ENCODE assay signal across 1 cellular context in the genomic region with DNA sequence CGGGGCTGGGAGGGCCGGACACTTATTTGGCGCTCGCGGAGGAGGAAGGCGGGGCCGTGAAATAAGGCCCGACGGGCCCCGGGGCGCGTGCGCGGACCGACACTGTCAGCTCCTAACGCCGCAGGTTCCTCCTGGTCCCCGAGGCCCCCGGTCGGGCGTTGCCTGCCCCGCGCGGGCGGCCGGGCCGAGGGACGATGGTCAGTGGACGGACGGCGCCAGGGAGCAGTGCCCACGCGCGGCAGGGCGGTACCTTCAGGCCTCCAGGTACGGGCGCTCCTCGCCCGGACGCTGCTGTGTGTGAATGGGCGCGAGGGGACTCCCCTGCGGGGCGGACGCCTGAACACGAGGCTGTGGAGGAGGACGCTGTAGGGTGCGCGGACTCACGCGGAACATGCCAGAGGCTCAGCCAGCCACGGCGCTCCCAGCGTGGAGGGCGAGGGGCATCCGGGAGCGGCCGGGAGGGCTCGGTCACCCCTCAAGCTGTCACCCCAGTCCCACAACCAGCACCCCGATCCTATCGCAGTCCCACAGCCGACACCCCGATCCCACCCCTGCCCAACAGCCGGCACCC.
A peak's percentile ranks its signal among the peaks of the same experiment; 100 is the strongest.
TF ChIP-seq lines count a peak whose summit lies in the region.

No MANE protein-coding gene starts in this region.

TF ChIP-seq in HepG2, 621 proteins besides CTCF, POLR2A, EP300 and RAD21 (continues in another document):
- TF ChIP-seq MEIS2 (CRISPR knock-in tag; IDR thresholded peaks at IDR 0.05) (peak; percentile 85), CBX5 (CRISPR knock-in tag; IDR thresholded peaks at IDR 0.05; ENCODE audit: borderline replicate concordance) (peak; percentile 76; the same call in 1 of the 2 replicates), ZNF207 (IDR thresholded peaks at IDR 0.05; ENCODE audit: borderline replicate concordance) (no peak), IKZF4 (CRISPR knock-in tag; IDR thresholded peaks at IDR 0.05; ENCODE audit: borderline replicate concordance, low read depth, not compliant biosample characterization) (peak; percentile 98), MBNL3 (CRISPR knock-in tag; conservative IDR thresholded peaks at IDR 0.05) (no peak), ETV5 (CRISPR knock-in tag; IDR thresholded peaks at IDR 0.05; ENCODE audit: borderline replicate concordance) (peak; percentile 59), GATAD1 (CRISPR knock-in tag; IDR thresholded peaks at IDR 0.05) (peak; percentile 85), YY1 (IDR thresholded peaks at IDR 0.05; ENCODE audit: insufficient read depth, insufficient replicate concordance, low read depth, low read length) (no peak), IRF9 (CRISPR knock-in tag; IDR thresholded peaks at IDR 0.05; ENCODE audit: borderline replicate concordance) (peak; percentile 99; the same call in 1 of the 2 replicates), GABPA (IDR thresholded peaks at IDR 0.05; ENCODE audit: low read depth, low read length) (0 out of 2 replicates have a peak, but pooled peaks have one; percentile 18), GABPA (CRISPR knock-in tag; IDR thresholded peaks at IDR 0.05; ENCODE audit: low read depth) (0 out of 2 replicates have a peak, but pooled peaks have one; percentile 30), TRAFD1 (CRISPR knock-in tag; IDR thresholded peaks at IDR 0.05; ENCODE audit: borderline replicate concordance) (no peak), ATF6 (CRISPR knock-in tag; conservative IDR thresholded peaks at IDR 0.05) (0 out of 2 replicates have a peak, but pooled peaks have one; percentile 70), PHF8 (CRISPR knock-in tag; IDR thresholded peaks at IDR 0.05) (peak; percentile 88), ZNF318 (CRISPR knock-in tag; IDR thresholded peaks at IDR 0.05) (peak; percentile 96), ELF3 (CRISPR knock-in tag; IDR thresholded peaks at IDR 0.05) (no peak), ZNF180 (CRISPR knock-in tag; IDR thresholded peaks at IDR 0.05; ENCODE audit: borderline replicate concordance, low read depth) (peak; percentile 96; the same call in 1 of the 2 replicates), KLF15 (CRISPR knock-in tag; IDR thresholded peaks at IDR 0.05; ENCODE audit: borderline replicate concordance) (peak; percentile 50; the same call in 1 of the 2 replicates), ZNF768 (CRISPR knock-in tag; IDR thresholded peaks at IDR 0.05) (peak; percentile 88), EHMT2 (IDR thresholded peaks at IDR 0.05; ENCODE audit: borderline replicate concordance, low read depth, low read length) (no peak), SKI (IDR thresholded peaks at IDR 0.05; ENCODE audit: partially characterized antibody) (peak; percentile 75), ZKSCAN5 (CRISPR knock-in tag; IDR thresholded peaks at IDR 0.05) (0 out of 2 replicates have a peak, but pooled peaks have one; percentile 8), ZNF550 (CRISPR knock-in tag; IDR thresholded peaks at IDR 0.05; ENCODE audit: borderline replicate concordance) (peak; percentile 50; the same call in 1 of the 2 replicates), CEBPZ (IDR thresholded peaks at IDR 0.05; ENCODE audit: low read length) (no peak)
- TF ChIP-seq, protein P1, sequence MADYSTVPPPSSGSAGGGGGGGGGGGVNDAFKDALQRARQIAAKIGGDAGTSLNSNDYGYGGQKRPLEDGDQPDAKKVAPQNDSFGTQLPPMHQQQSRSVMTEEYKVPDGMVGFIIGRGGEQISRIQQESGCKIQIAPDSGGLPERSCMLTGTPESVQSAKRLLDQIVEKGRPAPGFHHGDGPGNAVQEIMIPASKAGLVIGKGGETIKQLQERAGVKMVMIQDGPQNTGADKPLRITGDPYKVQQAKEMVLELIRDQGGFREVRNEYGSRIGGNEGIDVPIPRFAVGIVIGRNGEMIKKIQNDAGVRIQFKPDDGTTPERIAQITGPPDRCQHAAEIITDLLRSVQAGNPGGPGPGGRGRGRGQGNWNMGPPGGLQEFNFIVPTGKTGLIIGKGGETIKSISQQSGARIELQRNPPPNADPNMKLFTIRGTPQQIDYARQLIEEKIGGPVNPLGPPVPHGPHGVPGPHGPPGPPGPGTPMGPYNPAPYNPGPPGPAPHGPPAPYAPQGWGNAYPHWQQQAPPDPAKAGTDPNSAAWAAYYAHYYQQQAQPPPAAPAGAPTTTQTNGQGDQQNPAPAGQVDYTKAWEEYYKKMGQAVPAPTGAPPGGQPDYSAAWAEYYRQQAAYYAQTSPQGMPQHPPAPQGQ (CRISPR knock-in tag; IDR thresholded peaks at IDR 0.05; ENCODE audit: borderline replicate concordance) = peak; percentile 6; the same call in 1 of the 2 replicates
- TF ChIP-seq, protein P2, sequence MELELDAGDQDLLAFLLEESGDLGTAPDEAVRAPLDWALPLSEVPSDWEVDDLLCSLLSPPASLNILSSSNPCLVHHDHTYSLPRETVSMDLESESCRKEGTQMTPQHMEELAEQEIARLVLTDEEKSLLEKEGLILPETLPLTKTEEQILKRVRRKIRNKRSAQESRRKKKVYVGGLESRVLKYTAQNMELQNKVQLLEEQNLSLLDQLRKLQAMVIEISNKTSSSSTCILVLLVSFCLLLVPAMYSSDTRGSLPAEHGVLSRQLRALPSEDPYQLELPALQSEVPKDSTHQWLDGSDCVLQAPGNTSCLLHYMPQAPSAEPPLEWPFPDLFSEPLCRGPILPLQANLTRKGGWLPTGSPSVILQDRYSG (CRISPR knock-in tag; IDR thresholded peaks at IDR 0.05) = no peak
- TF ChIP-seq, protein P3, sequence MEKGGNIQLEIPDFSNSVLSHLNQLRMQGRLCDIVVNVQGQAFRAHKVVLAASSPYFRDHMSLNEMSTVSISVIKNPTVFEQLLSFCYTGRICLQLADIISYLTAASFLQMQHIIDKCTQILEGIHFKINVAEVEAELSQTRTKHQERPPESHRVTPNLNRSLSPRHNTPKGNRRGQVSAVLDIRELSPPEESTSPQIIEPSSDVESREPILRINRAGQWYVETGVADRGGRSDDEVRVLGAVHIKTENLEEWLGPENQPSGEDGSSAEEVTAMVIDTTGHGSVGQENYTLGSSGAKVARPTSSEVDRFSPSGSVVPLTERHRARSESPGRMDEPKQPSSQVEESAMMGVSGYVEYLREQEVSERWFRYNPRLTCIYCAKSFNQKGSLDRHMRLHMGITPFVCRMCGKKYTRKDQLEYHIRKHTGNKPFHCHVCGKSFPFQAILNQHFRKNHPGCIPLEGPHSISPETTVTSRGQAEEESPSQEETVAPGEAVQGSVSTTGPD (CRISPR knock-in tag; IDR thresholded peaks at IDR 0.05) = no peak
- TF ChIP-seq, protein P4, sequence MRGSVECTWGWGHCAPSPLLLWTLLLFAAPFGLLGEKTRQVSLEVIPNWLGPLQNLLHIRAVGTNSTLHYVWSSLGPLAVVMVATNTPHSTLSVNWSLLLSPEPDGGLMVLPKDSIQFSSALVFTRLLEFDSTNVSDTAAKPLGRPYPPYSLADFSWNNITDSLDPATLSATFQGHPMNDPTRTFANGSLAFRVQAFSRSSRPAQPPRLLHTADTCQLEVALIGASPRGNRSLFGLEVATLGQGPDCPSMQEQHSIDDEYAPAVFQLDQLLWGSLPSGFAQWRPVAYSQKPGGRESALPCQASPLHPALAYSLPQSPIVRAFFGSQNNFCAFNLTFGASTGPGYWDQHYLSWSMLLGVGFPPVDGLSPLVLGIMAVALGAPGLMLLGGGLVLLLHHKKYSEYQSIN (CRISPR knock-in tag; IDR thresholded peaks at IDR 0.05; ENCODE audit: borderline replicate concordance) = no peak
